8 cellular contexts compared by ENCODE assay signal in genomic region chr11:14645247-14645912, GRCh38. TPM values are rescaled to one million over a fixed set of nuclear protein-coding genes. Genes with fewer than 3 reads are reported as not detected.
DNase-seq lines count a peak whose midpoint lies in the region; ATAC-seq, FAIRE-seq and TF ChIP-seq lines count a peak whose summit lies in the region.

No MANE protein-coding gene starts in this region.

- H3K4me2 ChIP-seq in osteoblast (ENCODE audit: insufficient read depth, low read length): peak overlapping the region; percentile 87

- no peaks in the 10 kb centered on the region for H3K4me1 ChIP-seq in endodermal cell (ENCODE audit: control insufficient read depth, insufficient read depth, low read length)
- peaks cover 11% of the 10 kb centered on the region for H3K4me1 ChIP-seq in osteoblast (ENCODE audit: insufficient read depth, low read length)

- no peaks in the 10 kb centered on the region for H3K27me3 Mint-ChIP-seq in activated CD4-positive, alpha-beta T cell treated with anti-CD3 and anti-CD28 coated beads, Interleukin-2, amount 10 ng/mL, durations not matched to agents 7 days and 5 days
- peaks cover 35% of the 10 kb centered on the region for H3K27me3 Mint-ChIP-seq in endodermal cell (ENCODE audit: insufficient read depth)

- TF ChIP-seq CTCF in RWPE1 (conservative IDR thresholded peaks at IDR 0.05; ENCODE audit: low read depth) (no peak), endodermal cell (conservative IDR thresholded peaks at IDR 0.05) (no peak), osteoblast (IDR thresholded peaks at IDR 0.05; ENCODE audit: extremely low read depth, low read depth, low read length) (no peak)

- 9 to 10% methylated on average over 1 to 6 of the region's 6 CpGs for WGBS in endodermal cell (ENCODE audit: insufficient coverage in 1 of 2, insufficient read length in 1 of 2), 2 experiments

- H3K4me1 Mint-ChIP-seq in activated CD4-positive, alpha-beta T cell treated with anti-CD3 and anti-CD28 coated beads, Interleukin-2, amount 10 ng/mL, durations not matched to agents 7 days and 5 days: peaks cover 48% of the 10 kb centered on the region
- H3K4me1 Mint-ChIP-seq in endodermal cell: peaks cover 17% of the 10 kb centered on the region

- peak overlapping the region; percentile 60 for H3K9ac ChIP-seq in endodermal cell (ENCODE audit: extremely low read depth, low read length, poor library complexity, severe bottlenecking)

- H3K79me2 ChIP-seq in osteoblast (ENCODE audit: insufficient read depth, low read length): no peaks in the 10 kb centered on the region

- FAIRE-seq in HTR-8/SVneo (lab: Jason Lieb, UNC): no peak

- no peaks in the 10 kb centered on the region for H4K20me1 ChIP-seq in osteoblast (ENCODE audit: insufficient read depth, low read length)

- H3K9me3 ChIP-seq in endodermal cell (ENCODE audit: control insufficient read depth, low read length) (no peaks in the 10 kb centered on the region), osteoblast (ENCODE audit: low read depth, low read length) (no peaks in the 10 kb centered on the region)

- CTCF ChIA-PET in activated CD4-positive, alpha-beta T cell treated with anti-CD3 and anti-CD28 coated beads, Interleukin-2, amount 10 ng/mL, durations not matched to agents 7 days and 5 days (lab: Charles Lee): interaction anchor here (1.0 to 2.0 kb wide), 9 partner anchors 8 to 262 kb away, joined by 3 to 12 read pairs (median 6); no protein-coding TSS in a partner anchor
- CTCF ChIA-PET in RWPE1 (lab: Yijun Ruan, JAX): interaction anchor here (0.6 kb wide), 1 partner anchor 411 kb away, joined by 4 read pairs; no protein-coding TSS in a partner anchor

- H3K27ac ChIP-seq in RWPE1 (no peak overlapping the region), endodermal cell (ENCODE audit: low read depth, low read length) (no peak overlapping the region), osteoblast (ENCODE audit: low read depth, low read length) (no peak overlapping the region)

- H3K27me3 ChIP-seq in endodermal cell (ENCODE audit: control insufficient read depth, insufficient read depth, low read length, poor library complexity, severe bottlenecking) (peaks cover 38% of the 10 kb centered on the region), osteoblast (ENCODE audit: insufficient read depth, low read length) (peaks cover 49% of the 10 kb centered on the region)

- no peaks in the 10 kb centered on the region for H3K9me3 Mint-ChIP-seq in activated CD4-positive, alpha-beta T cell treated with anti-CD3 and anti-CD28 coated beads, Interleukin-2, amount 10 ng/mL, durations not matched to agents 7 days and 5 days
- H3K9me3 Mint-ChIP-seq in endodermal cell: no peaks in the 10 kb centered on the region

- peaks cover 59% of the 10 kb centered on the region for H3K36me3 Mint-ChIP-seq in activated CD4-positive, alpha-beta T cell treated with anti-CD3 and anti-CD28 coated beads, Interleukin-2, amount 10 ng/mL, durations not matched to agents 7 days and 5 days (ENCODE audit: low read depth)
- H3K36me3 Mint-ChIP-seq in endodermal cell (ENCODE audit: low read depth): no peaks in the 10 kb centered on the region

- H3K4me3 ChIP-seq in endodermal cell (ENCODE audit: low read length) (peak overlapping the region; percentile 90), osteoblast (ENCODE audit: insufficient read depth, low read length) (peak overlapping the region; percentile 70)

- no peak overlapping the region for H2AFZ ChIP-seq in osteoblast (ENCODE audit: low read length)

- no peak for ATAC-seq in HG02852 (IDR thresholded peaks at IDR 0.05; ENCODE audit: unreplicated experiment)

- peak; percentile 22 for DNase-seq in activated CD4-positive, alpha-beta T cell treated with anti-CD3 and anti-CD28 coated beads, Interleukin-2, amount 10 ng/mL, durations not matched to agents 7 days and 5 days
- no peak for DNase-seq in activated CD4-positive, alpha-beta T cell treated with anti-CD3 and anti-CD28 coated beads for 48 hours
- DNase-seq in RWPE1 (ENCODE audit: low spot score) (peak; percentile 43), endodermal cell (no peak), osteoblast (ENCODE audit: insufficient read length, low spot score, missing footprints) (peak; percentile 55), iPS-NIHi7 (ENCODE audit: extremely low spot score) (no peak), HTR-8/SVneo (ENCODE audit: insufficient read length, low spot score) (no peak)

- H3K4me3 Mint-ChIP-seq in activated CD4-positive, alpha-beta T cell treated with anti-CD3 and anti-CD28 coated beads, Interleukin-2, amount 10 ng/mL, durations not matched to agents 7 days and 5 days: peak overlapping the region; percentile 82
- peak overlapping the region; percentile 75 for H3K4me3 Mint-ChIP-seq in endodermal cell

- peak overlapping the region; percentile 75 for H3K27ac Mint-ChIP-seq in activated CD4-positive, alpha-beta T cell treated with anti-CD3 and anti-CD28 coated beads, Interleukin-2, amount 10 ng/mL, durations not matched to agents 7 days and 5 days
- no peak overlapping the region for H3K27ac Mint-ChIP-seq in endodermal cell

- POLR2A ChIA-PET in activated CD4-positive, alpha-beta T cell treated with anti-CD3 and anti-CD28 coated beads, Interleukin-2, amount 10 ng/mL, durations not matched to agents 7 days and 5 days (lab: Charles Lee): interaction anchor here (1.2 to 1.3 kb wide), 2 partner anchors 125 kb away, joined by 6 read pairs; partner anchors contain the start of gene PSMA1
- POLR2A ChIA-PET in RWPE1 (lab: Yijun Ruan, JAX; ENCODE audit: low non-redundant PET): no interaction called here

- H3K36me3 ChIP-seq in endodermal cell (ENCODE audit: control insufficient read depth, insufficient read depth, low read length) (no peaks in the 10 kb centered on the region), osteoblast (ENCODE audit: insufficient read depth, low read length) (no peaks in the 10 kb centered on the region)

RNA-seq across cellular contexts. Expression of gene PDE3B, which starts 1.8 kb away (rescaled TPM):
- total RNA-seq in activated CD4-positive, alpha-beta T cell treated with anti-CD3 and anti-CD28 coated beads, Interleukin-2, amount 10 ng/mL, durations not matched to agents 7 days and 5 days: 100 to 1,000 TPM in 1 of 2 experiments, 10 to 100 TPM in 1; 96.6 to 101 TPM
- 10 to 100 TPM in 1 of 2 donors, 1 to 10 TPM in 1; 9.4 to 11.7 TPM for total RNA-seq in endodermal cell
- 13.4 TPM for polyA plus RNA-seq in endodermal cell (2013, experiment 1 of 2)
- polyA plus RNA-seq in endodermal cell (2013, experiment 2 of 2): 14.0 TPM
- under 0.01 and 0.36 TPM in 2 replicates for total RNA-seq in osteoblast

Comparison
In these comparisons a context has a peak if more than half of its experiments do, and no peak if none do; other contexts are left out.
1. DNase-seq: peak in activated CD4-positive, alpha-beta T cell treated with anti-CD3 and anti-CD28 coated beads, Interleukin-2, amount 10 ng/mL, durations not matched to agents 7 days and 5 days (single experiment), RWPE1 (single experiment) and osteoblast (single experiment); none in activated CD4-positive, alpha-beta T cell treated with anti-CD3 and anti-CD28 coated beads for 48 hours (single experiment), endodermal cell (single experiment), iPS-NIHi7 (single experiment) and HTR-8/SVneo (single experiment).
2. RNA of gene PDE3B, which starts 1.8 kb away (total RNA-seq): 96.6 to 101 TPM in activated CD4-positive, alpha-beta T cell treated with anti-CD3 and anti-CD28 coated beads, Interleukin-2, amount 10 ng/mL, durations not matched to agents 7 days and 5 days; 9.4 to 11.7 TPM in endodermal cell and under 0.01 to 0.36 TPM in osteoblast; every median in the first group is over 4 times any median in the second.